Comparison of ENCODE assay signal across 8 cellular contexts in genomic region chr15:96340348-96340610, GRCh38. TPM values are rescaled to one million over a fixed set of nuclear protein-coding genes. Genes with fewer than 3 reads are reported as not detected.
A peak's percentile ranks its signal among the peaks of the same experiment; 100 is the strongest.
DNase-seq lines count a peak whose midpoint lies in the region; ATAC-seq, FAIRE-seq and TF ChIP-seq lines count a peak whose summit lies in the region.
"Had no signal": no experiment of that assay in that cellular context is flagged by ENCODE, and none has a peak within 500 bp of the region (broad histone marks: within the 10 kb centered on the region; RNA-seq: fewer than 3 reads in every experiment).

No MANE protein-coding gene starts in this region.

- in situ Hi-C loops in IMR-90 (cut with MboI; ENCODE audit: low sequenced_read_pairs), result loop anchor here (10.0 to 25.0 kb wide), 3 partner anchors 778 to 1315 kb away; no protein-coding TSS in a partner anchor
- in situ Hi-C loops in brain microvascular endothelial cell (cut with HindIII; ENCODE audit: low pct_ligation_motif_present, low sequenced_read_pairs), result loop anchor here (25.0 kb wide), 2 partner anchors 1053 to 1303 kb away; no protein-coding TSS in a partner anchor

- ATAC-seq in IMR-90 (ENCODE audit: low read depth), result no peak
- ATAC-seq in left lung, result no peak
- ATAC-seq in HG02798 (IDR thresholded peaks at IDR 0.05; ENCODE audit: poor library complexity, unreplicated experiment), result no peak

- H3K9me3 ChIP-seq in IMR-90 (ENCODE audit: control insufficient read depth, insufficient read depth, low read length), result no peaks in the 10 kb centered on the region
- no peaks in the 10 kb centered on the region for H3K9me3 ChIP-seq in left lung
- no peaks in the 10 kb centered on the region for H3K9me3 ChIP-seq in suprapubic skin

- peak overlapping the region; percentile 78 for H4K5ac ChIP-seq in IMR-90 (ENCODE audit: low read depth, low read length)

- H3K4me2 ChIP-seq in IMR-90 (ENCODE audit: low read depth, low read length), result peak overlapping the region; percentile 99

- TF ChIP-seq RAD21 in IMR-90 (IDR thresholded peaks at IDR 0.05; ENCODE audit: low read length), result no peak

- peak overlapping the region; percentile 88 for H3K27ac ChIP-seq in IMR-90 (ENCODE audit: insufficient read depth, low read length)
- peak overlapping the region; percentile 77 for H3K27ac ChIP-seq in brain microvascular endothelial cell
- peak overlapping the region; percentile 88 for H3K27ac ChIP-seq in left lung
- H3K27ac ChIP-seq in suprapubic skin, result peak overlapping the region; percentile 90

- H2BK5ac ChIP-seq in IMR-90 (ENCODE audit: low read depth, low read length, poor library complexity, severe bottlenecking), result peak overlapping the region; percentile 96

- H2BK20ac ChIP-seq in IMR-90 (ENCODE audit: low read depth, low read length), result no peak overlapping the region

- CTCF ChIA-PET in IMR-90 (lab: Yijun Ruan, JAX), result interaction anchor here (0.6 kb wide), 1 partner anchor 1040 kb away, joined by 3 read pairs; no protein-coding TSS in a partner anchor

- no TSS peak for BruUV-seq in IMR-90 (replicated peaks; lab: Mats Ljungman, UMichigan)

- intact Hi-C loops in IMR-90 (cut with micrococcal nuclease) (no loop called here), left lung (cut with DNase I) (no loop called here)

- TF ChIP-seq EP300 in suprapubic skin (IDR thresholded peaks at IDR 0.05), result no peak

- H2BK120ac ChIP-seq in IMR-90 (ENCODE audit: low read depth, low read length), result peak overlapping the region; percentile 60; the same call in 1 of the 2 replicates

- peak overlapping the region; percentile 69 for H3K18ac ChIP-seq in IMR-90 (ENCODE audit: low read depth, low read length)

- FAIRE-seq in H54 (lab: Jason Lieb, UNC), result no peak

- peak overlapping the region; percentile 84 for H3K4me3 ChIP-seq in IMR-90 (ENCODE audit: insufficient read depth, low read depth, low read length)
- H3K4me3 ChIP-seq in brain microvascular endothelial cell (ENCODE audit: low read depth, low read length), result peak overlapping the region; percentile 79
- H3K4me3 ChIP-seq in left lung, result peak overlapping the region; percentile 48 to 57
- H3K4me3 ChIP-seq in suprapubic skin, result peak overlapping the region; percentile 71

- H3K79me1 ChIP-seq in IMR-90 (ENCODE audit: low read depth in 1 of 2, low read length in 2 of 2), result no peaks in the 10 kb centered on the region

- H3K56ac ChIP-seq in IMR-90 (ENCODE audit: extremely low read depth, insufficient read depth, low read length), result peak overlapping the region; percentile 97

- peak overlapping the region; percentile 49 to 71; a peak in 2 of 4 replicates for H4K8ac ChIP-seq in IMR-90 (ENCODE audit: low read depth in 2 of 2, low read length in 2 of 2)

- peak overlapping the region; percentile 93 for H3K23ac ChIP-seq in IMR-90 (ENCODE audit: low read depth, low read length)

- H2AK9ac ChIP-seq in IMR-90 (replicated peaks; ENCODE audit: low read depth, low read length, poor library complexity), result no peak overlapping the region

- H2AK5ac ChIP-seq in IMR-90 (ENCODE audit: low read depth, low read length), result 0 out of 2 replicates have a peak overlapping the region, but pooled peaks have one; percentile 35

- no peak for TF ChIP-seq CTCF in IMR-90 (conservative IDR thresholded peaks at IDR 0.05; ENCODE audit: low read depth, low read length)
- TF ChIP-seq CTCF in brain microvascular endothelial cell (IDR thresholded peaks at IDR 0.05; ENCODE audit: low read depth, low read length, missing control alignments), result no peak
- no peak for TF ChIP-seq CTCF in left lung (IDR thresholded peaks at IDR 0.05)
- no peak for TF ChIP-seq CTCF in suprapubic skin (IDR thresholded peaks at IDR 0.05)

- peaks cover 29% of the 10 kb centered on the region for H3K4me1 ChIP-seq in IMR-90 (ENCODE audit: control insufficient read depth, insufficient read depth, low read length)
- H3K4me1 ChIP-seq in left lung, result peaks cover 0 to 8% of the 10 kb centered on the region in 2 donors
- peaks cover 11% of the 10 kb centered on the region for H3K4me1 ChIP-seq in suprapubic skin

- H2AFZ ChIP-seq in IMR-90 (replicated peaks; ENCODE audit: low read length, poor library complexity), result no peak overlapping the region

- peaks cover 20% of the 10 kb centered on the region for H4K20me1 ChIP-seq in IMR-90 (ENCODE audit: insufficient read depth, low read length)

- no peaks in the 10 kb centered on the region for H3K9me1 ChIP-seq in IMR-90 (ENCODE audit: insufficient read depth, low read length)

- H3K14ac ChIP-seq in IMR-90 (replicated peaks; ENCODE audit: low read depth, low read length), result peak overlapping the region; percentile 96

- POLR2A ChIA-PET in IMR-90 (lab: Charles Lee; ENCODE audit: unreplicated experiment), result interaction anchor here (0.6 to 1.9 kb wide), 8 partner anchors 10 to 1331 kb away, joined by 3 to 13 read pairs (median 5); partner anchors contain the start of gene NR2F2

- H3K9ac ChIP-seq in IMR-90 (ENCODE audit: low read depth, low read length), result peak overlapping the region; percentile 96

- H4K91ac ChIP-seq in IMR-90 (ENCODE audit: insufficient read depth, low read depth, low read length), result peak overlapping the region; percentile 71

- peak overlapping the region; percentile 84 for H3K4ac ChIP-seq in IMR-90 (ENCODE audit: low read depth, low read length)

- H3K27me3 ChIP-seq in IMR-90 (ENCODE audit: control insufficient read depth, insufficient read depth, low read length) (no peaks in the 10 kb centered on the region), brain microvascular endothelial cell (replicated peaks) (no peaks in the 10 kb centered on the region), left lung (peaks cover 0 to 98% of the 10 kb centered on the region in 2 donors), suprapubic skin (peaks cover 19% of the 10 kb centered on the region)

- H3K36me3 ChIP-seq in IMR-90 (ENCODE audit: control insufficient read depth, insufficient read depth, low read length), result peaks cover 39% of the 10 kb centered on the region
- H3K36me3 ChIP-seq in brain microvascular endothelial cell (replicated peaks), result peaks cover 75% of the 10 kb centered on the region
- no peaks in the 10 kb centered on the region for H3K36me3 ChIP-seq in left lung
- no peaks in the 10 kb centered on the region for H3K36me3 ChIP-seq in suprapubic skin

- H2BK15ac ChIP-seq in IMR-90 (ENCODE audit: low read depth, low read length), result peak overlapping the region; percentile 61; the same call in 1 of the 3 replicates

- DNase-seq in IMR-90 (no peak), brain microvascular endothelial cell (no peak), left lung (no peak), suprapubic skin (ENCODE audit: low spot score in 2 of 2) (no peak), H54 (ENCODE audit: insufficient read length, low spot score) (no peak), NCI-H226 (no peak)
- DNase-seq: stimulated activated CD4-positive, alpha-beta T cell treated with anti-CD3 and anti-CD28 coated beads, Interleukin-4, amount 100 ng/mL, for 24 hours had no signal

- no CpG with 5 or more reads among the region's 11 CpGs for WGBS in IMR-90 (ENCODE audit: extremely low coverage in 2 of 2, insufficient read length in 1 of 2), 2 experiments
- WGBS in suprapubic skin, result 1% methylated on average over 11 of the region's 11 CpGs

- dilution Hi-C loops in IMR-90 (cut with HindIII; ENCODE audit: low sequenced_read_pairs, unreplicated experiment), result no loop called here

- TF ChIP-seq POLR2A in IMR-90 (IDR thresholded peaks at IDR 0.05; ENCODE audit: low read depth, low read length), result no peak
- TF ChIP-seq POLR2A in suprapubic skin (IDR thresholded peaks at IDR 0.05), result no peak
- TF ChIP-seq POLR2A in H54 (IDR thresholded peaks at IDR 0.05; ENCODE audit: low read depth, low read length), result no peak

TF ChIP-seq in IMR-90, 13 proteins besides CTCF, POLR2A, EP300 and RAD21:
- TF ChIP-seq MAFK (IDR thresholded peaks at IDR 0.05; ENCODE audit: low read depth, low read length), result no peak
- TF ChIP-seq MXI1 (IDR thresholded peaks at IDR 0.05; ENCODE audit: borderline replicate concordance, low read depth, low read length), result no peak
- TF ChIP-seq FOS (IDR thresholded peaks at IDR 0.05; ENCODE audit: low read depth, low read length), result no peak
- TF ChIP-seq, protein P1, sequence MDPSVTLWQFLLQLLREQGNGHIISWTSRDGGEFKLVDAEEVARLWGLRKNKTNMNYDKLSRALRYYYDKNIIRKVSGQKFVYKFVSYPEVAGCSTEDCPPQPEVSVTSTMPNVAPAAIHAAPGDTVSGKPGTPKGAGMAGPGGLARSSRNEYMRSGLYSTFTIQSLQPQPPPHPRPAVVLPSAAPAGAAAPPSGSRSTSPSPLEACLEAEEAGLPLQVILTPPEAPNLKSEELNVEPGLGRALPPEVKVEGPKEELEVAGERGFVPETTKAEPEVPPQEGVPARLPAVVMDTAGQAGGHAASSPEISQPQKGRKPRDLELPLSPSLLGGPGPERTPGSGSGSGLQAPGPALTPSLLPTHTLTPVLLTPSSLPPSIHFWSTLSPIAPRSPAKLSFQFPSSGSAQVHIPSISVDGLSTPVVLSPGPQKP (IDR thresholded peaks at IDR 0.05; ENCODE audit: borderline replicate concordance, low read depth, low read length), result no peak
- no peak for TF ChIP-seq SMC3 (IDR thresholded peaks at IDR 0.05; ENCODE audit: low read depth, low read length)
- TF ChIP-seq, protein P2, sequence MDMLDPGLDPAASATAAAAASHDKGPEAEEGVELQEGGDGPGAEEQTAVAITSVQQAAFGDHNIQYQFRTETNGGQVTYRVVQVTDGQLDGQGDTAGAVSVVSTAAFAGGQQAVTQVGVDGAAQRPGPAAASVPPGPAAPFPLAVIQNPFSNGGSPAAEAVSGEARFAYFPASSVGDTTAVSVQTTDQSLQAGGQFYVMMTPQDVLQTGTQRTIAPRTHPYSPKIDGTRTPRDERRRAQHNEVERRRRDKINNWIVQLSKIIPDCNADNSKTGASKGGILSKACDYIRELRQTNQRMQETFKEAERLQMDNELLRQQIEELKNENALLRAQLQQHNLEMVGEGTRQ (IDR thresholded peaks at IDR 0.05; ENCODE audit: low read depth, low read length), result no peak
- no peak for TF ChIP-seq RCOR1 (IDR thresholded peaks at IDR 0.05; ENCODE audit: insufficient replicate concordance, low read length)
- no peak for TF ChIP-seq RFX5 (IDR thresholded peaks at IDR 0.05; ENCODE audit: low read depth, low read length)
- no peak for TF ChIP-seq CEBPB (IDR thresholded peaks at IDR 0.05; ENCODE audit: low read depth, low read length)
- TF ChIP-seq NFE2L2 (IDR thresholded peaks at IDR 0.05; ENCODE audit: low read depth, low read length), result no peak
- no peak for TF ChIP-seq BHLHE40 (IDR thresholded peaks at IDR 0.05; ENCODE audit: low read depth, low read length)
- TF ChIP-seq CHD1 (IDR thresholded peaks at IDR 0.05; ENCODE audit: low read depth, low read length), result no peak
- TF ChIP-seq MAZ (IDR thresholded peaks at IDR 0.05; ENCODE audit: borderline replicate concordance, low read depth, low read length), result no peak

RNA-seq across cellular contexts. Expression of gene NR2F2, which starts 9.8 kb away (rescaled TPM):
- total RNA-seq in IMR-90 (2012; rRNA removed) (20.3 and 28.1 TPM in 2 replicates), left lung (10 to 100 TPM; 53.4 to 76.0 TPM), suprapubic skin (10 to 100 TPM in 2 of 4 donors, 1 to 10 TPM in 2; 4.0 to 12.7 (median 7.1) TPM)
- 161 and 185 TPM in 2 replicates for polyA plus RNA-seq in IMR-90 (2012; rRNA removed)
- polyA plus RNA-seq in IMR-90 (2012; cell fraction: cytosol; rRNA removed), result 113 and 142 TPM in 2 replicates
- polyA plus RNA-seq in IMR-90 (2012; cell fraction: nucleus; rRNA removed; ENCODE audit: low replicate concordance), result 109 and 182 TPM in 2 replicates
